7 cellular contexts compared by ENCODE assay signal in genomic region chr3:127762077-127762786, GRCh38.
DNase-seq lines count a peak whose midpoint lies in the region; ATAC-seq and TF ChIP-seq lines count a peak whose summit lies in the region.

No MANE protein-coding gene starts in this region.

- TF ChIP-seq CTCF in activated B cell treated with CpG ODN at 0.5 μM for 24 hours (IDR thresholded peaks at IDR 0.05) (no peak), MCF 10A (IDR thresholded peaks at IDR 0.05; ENCODE audit: unreplicated experiment) (no peak)

- H3K27me3 Mint-ChIP-seq in activated B cell treated with CpG ODN at 0.5 μM for 24 hours: no peaks in the 10 kb centered on the region
- peaks cover 0 to 5% (median 4%) of the 10 kb centered on the region in 3 donors for H3K27me3 Mint-ChIP-seq in naive B cell
- no peaks in the 10 kb centered on the region for H3K27me3 Mint-ChIP-seq in MCF 10A (ENCODE audit: insufficient read depth, unreplicated experiment)

- peaks cover 47% of the 10 kb centered on the region for H3K4me1 Mint-ChIP-seq in activated B cell treated with CpG ODN at 0.5 μM for 24 hours
- peaks cover 13 to 20% (median 18%) of the 10 kb centered on the region in 3 donors for H3K4me1 Mint-ChIP-seq in naive B cell
- H3K4me1 Mint-ChIP-seq in MCF 10A (ENCODE audit: insufficient read depth, unreplicated experiment): peaks cover 5% of the 10 kb centered on the region

- TF ChIP-seq POLR2A in erythroblast (IDR thresholded peaks at IDR 0.05; ENCODE audit: low read length): no peak

- POLR2A ChIA-PET in activated B cell treated with CpG ODN at 0.5 μM for 24 hours (lab: Charles Lee): interaction anchor here (0.9 to 2.9 kb wide), 6 partner anchors 8 to 72 kb away, joined by 3 to 11 read pairs (median 4); no protein-coding TSS in a partner anchor
- POLR2A ChIA-PET in MCF 10A (lab: Yijun Ruan, JAX): no interaction called here

- H3K4me3 Mint-ChIP-seq in activated B cell treated with CpG ODN at 0.5 μM for 24 hours (peak overlapping the region; percentile 74), naive B cell (peak overlapping the region in 7 of 8 donors; percentile 66 to 87 (median 80)), MCF 10A (ENCODE audit: unreplicated experiment) (no peak overlapping the region)

- DNase-seq in activated B cell treated with CpG ODN at 0.5 μM for 24 hours (no peak), naive B cell (no peak), erythroblast (lab: John Stamatoyannopoulos, UW) (no peak), MCF 10A (ENCODE audit: unreplicated experiment) (no peak), COR-L47 (lab: John Stamatoyannopoulos, UW) (no peak)

- ATAC-seq in GM19035 (IDR thresholded peaks at IDR 0.05; ENCODE audit: unreplicated experiment): peak; percentile 59
- ATAC-seq in HG03039 (IDR thresholded peaks at IDR 0.05; ENCODE audit: unreplicated experiment): peak; percentile 43
- ATAC-seq in activated B cell treated with CpG ODN at 0.5 μM for 24 hours (ENCODE audit: low read depth): peak; percentile 67
- ATAC-seq in naive B cell (ENCODE audit: low read depth in 2 of 2): peak; percentile 28 to 33

- BruUV-seq in MCF 10A (replicated peaks; lab: Mats Ljungman, UMichigan): no TSS peak

- no peaks in the 10 kb centered on the region for H3K9me3 Mint-ChIP-seq in activated B cell treated with CpG ODN at 0.5 μM for 24 hours
- H3K9me3 Mint-ChIP-seq in naive B cell: peaks cover 0 to 9% (median 3%) of the 10 kb centered on the region in 7 donors
- no peaks in the 10 kb centered on the region for H3K9me3 Mint-ChIP-seq in MCF 10A (ENCODE audit: unreplicated experiment)

- H3K36me3 Mint-ChIP-seq in activated B cell treated with CpG ODN at 0.5 μM for 24 hours (ENCODE audit: low read depth) (no peaks in the 10 kb centered on the region), naive B cell (no peaks in the 10 kb centered on the region), MCF 10A (ENCODE audit: insufficient read depth, unreplicated experiment) (no peaks in the 10 kb centered on the region)

- H3K27ac Mint-ChIP-seq in activated B cell treated with CpG ODN at 0.5 μM for 24 hours (peak overlapping the region; percentile 76), naive B cell (peak overlapping the region in 3 of 6 donors; percentile 22 to 85 (median 82)), MCF 10A (ENCODE audit: low read depth, unreplicated experiment) (no peak overlapping the region)

- intact Hi-C loops in activated B cell treated with CpG ODN at 0.5 μM for 24 hours (cut with micrococcal nuclease): loop anchor here (1.0 to 2.0 kb wide), 2 partner anchors 12 to 15 kb away; no protein-coding TSS in a partner anchor
- intact Hi-C loops in MCF 10A (cut with micrococcal nuclease): no loop called here

- CTCF ChIA-PET in activated B cell treated with CpG ODN at 0.5 μM for 24 hours (lab: Charles Lee): interaction anchor here (1.0 to 1.1 kb wide), 2 partner anchors 12 to 187 kb away, joined by 3 to 4 read pairs; no protein-coding TSS in a partner anchor
- CTCF ChIA-PET in MCF 10A (lab: Yijun Ruan, JAX): interaction anchor here (0.6 to 2.4 kb wide), 2 partner anchors 11 to 188 kb away, joined by 3 to 9 read pairs; no protein-coding TSS in a partner anchor
